ENCODE assay signal across 11 cellular contexts in genomic region chr7:107917770-107918651, GRCh38. TPM values are rescaled to one million over a fixed set of nuclear protein-coding genes. Genes with fewer than 3 reads are reported as not detected.
DNase-seq lines count a peak whose midpoint lies in the region; ATAC-seq and TF ChIP-seq lines count a peak whose summit lies in the region.
"Had no signal": no experiment of that assay in that cellular context is flagged by ENCODE, and none has a peak within 500 bp of the region (broad histone marks: within the 10 kb centered on the region; RNA-seq: fewer than 3 reads in every experiment).

No MANE protein-coding gene starts in this region.

- H3K27me3 ChIP-seq in sigmoid colon, result no peaks in the 10 kb centered on the region
- H3K27me3 ChIP-seq in esophagus muscularis mucosa, result no peaks in the 10 kb centered on the region

- no peak for TF ChIP-seq CTCF in sigmoid colon (IDR thresholded peaks at IDR 0.05)
- TF ChIP-seq CTCF in esophagus muscularis mucosa (IDR thresholded peaks at IDR 0.05), result no peak

- peak overlapping the region; percentile 11 for H3K27ac Mint-ChIP-seq in activated naive CD4-positive, alpha-beta T cell treated with anti-CD3 and anti-CD28 coated beads for 36 hours
- H3K27ac Mint-ChIP-seq in activated CD8-positive, alpha-beta memory T cell treated with anti-CD3 and anti-CD28 coated beads, Interleukin-2, amount 10 ng/mL, durations not matched to agents 7 days and 5 days, result no peak overlapping the region

- H3K27ac ChIP-seq in sigmoid colon (peak overlapping the region; percentile 9 to 50 (median 36)), esophagus muscularis mucosa (replicated peaks in 1 of 4) (peak overlapping the region in 2 of 4 donors; percentile 37 to 41)

- intact Hi-C loops in activated naive CD4-positive, alpha-beta T cell treated with anti-CD3 and anti-CD28 coated beads for 36 hours (cut with micrococcal nuclease), result no loop called here
- intact Hi-C loops in sigmoid colon (cut with DNase I) (no loop called here), esophagus muscularis mucosa (cut with DNase I) (loop anchor here (5.0 kb wide), 1 partner anchor 64 kb away; no protein-coding TSS in a partner anchor)

- H3K9me3 ChIP-seq in sigmoid colon (no peaks in the 10 kb centered on the region), esophagus muscularis mucosa (no peaks in the 10 kb centered on the region)

- H3K4me1 Mint-ChIP-seq in activated naive CD4-positive, alpha-beta T cell treated with anti-CD3 and anti-CD28 coated beads for 36 hours (ENCODE audit: low read depth), result peaks cover 47% of the 10 kb centered on the region
- H3K4me1 Mint-ChIP-seq in activated CD8-positive, alpha-beta memory T cell treated with anti-CD3 and anti-CD28 coated beads, Interleukin-2, amount 10 ng/mL, durations not matched to agents 7 days and 5 days, result peaks cover 12% of the 10 kb centered on the region

- 82 to 89% methylated on average over 3 of the region's 3 CpGs for WGBS in sigmoid colon, 2 donors
- 83% methylated on average over 3 of the region's 3 CpGs for WGBS in esophagus muscularis mucosa

- TF ChIP-seq POLR2A in sigmoid colon (IDR thresholded peaks at IDR 0.05), result no peak
- no peak for TF ChIP-seq POLR2A in esophagus muscularis mucosa (IDR thresholded peaks at IDR 0.05; ENCODE audit: low read depth)

- ATAC-seq in HG02571 (IDR thresholded peaks at IDR 0.05; ENCODE audit: unreplicated experiment), result peak; percentile 92
- peak; percentile 96 for ATAC-seq in HG03460 (IDR thresholded peaks at IDR 0.05; ENCODE audit: unreplicated experiment)
- ATAC-seq in activated CD8-positive, alpha-beta memory T cell treated with anti-CD3 and anti-CD28 coated beads, Interleukin-2, amount 10 ng/mL, durations not matched to agents 7 days and 5 days, result no peak
- ATAC-seq: sciatic nerve had no signal

- H3K4me3 ChIP-seq in sigmoid colon, result no peak overlapping the region
- H3K4me3 ChIP-seq in esophagus muscularis mucosa, result no peak overlapping the region

- H3K36me3 Mint-ChIP-seq in activated naive CD4-positive, alpha-beta T cell treated with anti-CD3 and anti-CD28 coated beads for 36 hours (ENCODE audit: low read depth), result peaks cover 67% of the 10 kb centered on the region
- H3K36me3 Mint-ChIP-seq in activated CD8-positive, alpha-beta memory T cell treated with anti-CD3 and anti-CD28 coated beads, Interleukin-2, amount 10 ng/mL, durations not matched to agents 7 days and 5 days, result peaks cover 73% of the 10 kb centered on the region

- no peaks in the 10 kb centered on the region for H3K9me3 Mint-ChIP-seq in activated naive CD4-positive, alpha-beta T cell treated with anti-CD3 and anti-CD28 coated beads for 36 hours
- H3K9me3 Mint-ChIP-seq in activated CD8-positive, alpha-beta memory T cell treated with anti-CD3 and anti-CD28 coated beads, Interleukin-2, amount 10 ng/mL, durations not matched to agents 7 days and 5 days (ENCODE audit: low read depth), result no peaks in the 10 kb centered on the region

- CTCF ChIA-PET in activated naive CD4-positive, alpha-beta T cell treated with anti-CD3 and anti-CD28 coated beads for 36 hours (lab: Charles Lee), result interaction anchor here (0.6 to 2.3 kb wide), 3 partner anchors 9 to 227 kb away, joined by 3 to 8 read pairs (median 4); no protein-coding TSS in a partner anchor
- CTCF ChIA-PET in activated CD8-positive, alpha-beta memory T cell treated with anti-CD3 and anti-CD28 coated beads, Interleukin-2, amount 10 ng/mL, durations not matched to agents 7 days and 5 days (lab: Charles Lee), result interaction anchor here (1.3 kb wide), 1 partner anchor 12 kb away, joined by 3 read pairs; no protein-coding TSS in a partner anchor

- no peak for TF ChIP-seq EP300 in sigmoid colon (IDR thresholded peaks at IDR 0.05)
- no peak for TF ChIP-seq EP300 in esophagus muscularis mucosa (IDR thresholded peaks at IDR 0.05)

- H3K4me1 ChIP-seq in sigmoid colon (peaks cover 0 to 41% (median 28%) of the 10 kb centered on the region in 4 donors), esophagus muscularis mucosa (peaks cover 0 to 40% (median 20%) of the 10 kb centered on the region in 4 donors)

- H3K27me3 Mint-ChIP-seq in activated naive CD4-positive, alpha-beta T cell treated with anti-CD3 and anti-CD28 coated beads for 36 hours (ENCODE audit: low read depth), result no peaks in the 10 kb centered on the region
- no peaks in the 10 kb centered on the region for H3K27me3 Mint-ChIP-seq in activated CD8-positive, alpha-beta memory T cell treated with anti-CD3 and anti-CD28 coated beads, Interleukin-2, amount 10 ng/mL, durations not matched to agents 7 days and 5 days

- no peak for DNase-seq in activated naive CD4-positive, alpha-beta T cell treated with anti-CD3 and anti-CD28 coated beads for 36 hours
- DNase-seq in activated naive CD4-positive, alpha-beta T cell (lab: John Stamatoyannopoulos, UW), result no peak
- DNase-seq in sigmoid colon (no peak), esophagus muscularis mucosa (ENCODE audit: extremely low spot score) (no peak), NCI-H2171 (lab: John Stamatoyannopoulos, UW) (no peak)
- no peak for DNase-seq in activated CD8-positive, alpha-beta memory T cell treated with anti-CD3 and anti-CD28 coated beads, Interleukin-2, amount 10 ng/mL, durations not matched to agents 7 days and 5 days
- DNase-seq: NCI-H2171 treated with DMSO at 0.1 percent for 48 hours; stimulated activated CD8-positive, alpha-beta memory T cell treated with anti-CD3 and anti-CD28 coated beads, Interleukin-4, amount 100 ng/mL, for 48 hours had no signal

- no peak overlapping the region for H3K4me3 Mint-ChIP-seq in activated naive CD4-positive, alpha-beta T cell treated with anti-CD3 and anti-CD28 coated beads for 36 hours
- H3K4me3 Mint-ChIP-seq in activated CD8-positive, alpha-beta memory T cell treated with anti-CD3 and anti-CD28 coated beads, Interleukin-2, amount 10 ng/mL, durations not matched to agents 7 days and 5 days, result no peak overlapping the region

- peaks cover 10 to 53% (median 18%) of the 10 kb centered on the region in 4 donors for H3K36me3 ChIP-seq in sigmoid colon
- H3K36me3 ChIP-seq in esophagus muscularis mucosa, result peaks cover 35 to 71% (median 53%) of the 10 kb centered on the region in 4 donors

RNA-seq across cellular contexts. Expression of gene DLD, which starts 27.0 kb away (rescaled TPM):
- total RNA-seq in activated naive CD4-positive, alpha-beta T cell treated with anti-CD3 and anti-CD28 coated beads for 36 hours, result 10 to 100 TPM; 92.6 to 96.8 TPM
- 100 to 1,000 TPM in 3 of 4 donors, 10 to 100 TPM in 1; 97.2 to 446 (median 124) TPM for total RNA-seq in sigmoid colon
- 100 to 1,000 TPM in 2 of 3 donors, 10 to 100 TPM in 1; 82.3 to 127 (median 111) TPM for polyA plus RNA-seq in sigmoid colon
- 100 to 1,000 TPM in 3 of 4 donors, 10 to 100 TPM in 1; 99.9 to 135 (median 119) TPM for total RNA-seq in esophagus muscularis mucosa
- total RNA-seq in activated CD8-positive, alpha-beta memory T cell treated with anti-CD3 and anti-CD28 coated beads, Interleukin-2, amount 10 ng/mL, durations not matched to agents 7 days and 5 days, result 10 to 100 TPM; 64.1 to 78.2 TPM
